ENCODE assay signal across 9 cellular contexts in genomic region chr2:47595115-47595514, GRCh38. TPM values are rescaled to one million over a fixed set of nuclear protein-coding genes. Genes with fewer than 3 reads are reported as not detected.
"Had no signal": no experiment of that assay in that cellular context is flagged by ENCODE, and none has a peak within 500 bp of the region (broad histone marks: within the 10 kb centered on the region; RNA-seq: fewer than 3 reads in every experiment).

No MANE protein-coding gene starts in this region.

- H3K4me3 ChIP-seq: GM23338, HAP-1 had no signal

- ATAC-seq: HCT116 had no signal

- H3K36me3 Mint-ChIP-seq: IgD-negative memory B cell had no signal

- H3K9me3 ChIP-seq: HAP-1 had no signal

- H3K9me3 Mint-ChIP-seq: HFFc6 had no signal

- DNase-seq: HFFc6, KBM-7 had no signal

- H3K9ac ChIP-seq: KMS-11 had no signal

- H2AFZ ChIP-seq: GM23338 had no signal

- H3K4me2 ChIP-seq: GM23338, KMS-11 had no signal

- H3K27ac Mint-ChIP-seq: GM23338, HFFc6, IgD-negative memory B cell had no signal

- H3K4me3 Mint-ChIP-seq: GM23338, HFFc6 had no signal

- H3K27ac ChIP-seq: KMS-11 had no signal

- H3K36me3 ChIP-seq: HAP-1 had no signal

RNA-seq across cellular contexts. Expression of gene KCNK12, which starts 24.3 kb away (rescaled TPM):
- total RNA-seq: H4, HT-29 had no signal
